In the genomic region with DNA sequence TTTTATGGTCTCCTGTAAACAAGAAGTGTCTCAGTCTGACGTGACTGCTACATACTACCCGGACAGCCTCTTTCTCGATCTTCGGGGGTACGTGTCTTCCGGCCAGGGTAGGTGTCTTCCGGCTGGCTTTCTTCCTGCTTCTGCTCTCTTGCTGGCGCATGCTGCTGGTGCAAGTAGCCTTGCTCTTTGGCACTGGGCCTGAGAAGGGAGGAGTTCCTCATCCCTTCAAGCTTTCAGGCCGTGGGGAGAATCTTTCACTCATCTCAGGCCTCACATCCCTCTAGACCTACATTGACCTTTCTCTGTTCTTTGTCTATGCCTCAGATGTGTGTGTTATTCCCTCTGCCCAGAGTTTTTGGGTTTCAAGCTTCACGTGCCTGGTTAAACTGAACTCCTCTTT, we compare ENCODE assay signal across 24 cellular contexts.
DNase-seq lines count a peak whose midpoint lies in the region; TF ChIP-seq lines count a peak whose summit lies in the region.
"Had no signal": no experiment of that assay in that cellular context is flagged by ENCODE, and none has a peak within 500 bp of the region (broad histone marks: within the 10 kb centered on the region; RNA-seq: fewer than 3 reads in every experiment).

No MANE protein-coding gene starts in this region.

- no peaks in the 10 kb centered on the region for H3K79me2 ChIP-seq in mammary epithelial cell (ENCODE audit: insufficient read depth, low read length)
- no peaks in the 10 kb centered on the region for H3K79me2 ChIP-seq in neural progenitor cell (ENCODE audit: low read depth)

- H3F3A ChIP-seq in neural progenitor cell (ENCODE audit: low read depth) = no peaks in the 10 kb centered on the region

- dilution Hi-C loops in mammary epithelial cell (cut with HindIII; ENCODE audit: low sequenced_read_pairs) = loop anchor here (5.0 kb wide), 1 partner anchor 83 kb away; no protein-coding TSS in a partner anchor

- H4K20me1 ChIP-seq in mammary epithelial cell (ENCODE audit: insufficient read depth, low read length) = no peaks in the 10 kb centered on the region
- no peaks in the 10 kb centered on the region for H4K20me1 ChIP-seq in neural progenitor cell (ENCODE audit: low read depth)
- H4K20me1 ChIP-seq: BLaER1 had no signal

- H3K9me3 ChIP-seq in mammary epithelial cell (replicated peaks; ENCODE audit: insufficient read depth, low read length) (no peaks in the 10 kb centered on the region), neural progenitor cell (ENCODE audit: low read depth) (no peaks in the 10 kb centered on the region), testis (no peaks in the 10 kb centered on the region), uterus (no peaks in the 10 kb centered on the region)
- H3K9me3 ChIP-seq: BE2C had no signal

- H3K4me2 ChIP-seq in mammary epithelial cell (ENCODE audit: insufficient read depth, low read depth, low read length) (no peak overlapping the region), neural progenitor cell (no peak overlapping the region)
- H3K4me2 ChIP-seq: A549, BLaER1 had no signal

- no peaks in the 10 kb centered on the region for H3K36me3 ChIP-seq in mammary epithelial cell (ENCODE audit: insufficient read depth, low read length)
- H3K36me3 ChIP-seq in neural progenitor cell = no peaks in the 10 kb centered on the region
- no peaks in the 10 kb centered on the region for H3K36me3 ChIP-seq in testis (ENCODE audit: low read depth, missing control alignments)
- no peaks in the 10 kb centered on the region for H3K36me3 ChIP-seq in uterus
- H3K36me3 ChIP-seq: BE2C, BLaER1 had no signal

- H3K4me1 ChIP-seq in mammary epithelial cell (ENCODE audit: insufficient read depth, low read length) (peaks cover 13% of the 10 kb centered on the region), neural progenitor cell (peaks cover 8% of the 10 kb centered on the region), testis (no peaks in the 10 kb centered on the region), uterus (no peaks in the 10 kb centered on the region)
- H3K4me1 ChIP-seq: A549, BE2C had no signal

- H3K9me3 Mint-ChIP-seq in MCF 10A (ENCODE audit: unreplicated experiment) (peaks cover 16% of the 10 kb centered on the region), neural progenitor cell (peaks cover 58% of the 10 kb centered on the region)

- H3K4me1 Mint-ChIP-seq in MCF 10A (ENCODE audit: insufficient read depth, unreplicated experiment) (peaks cover 45% of the 10 kb centered on the region), neural progenitor cell (peaks cover 40% of the 10 kb centered on the region)
- H3K4me1 Mint-ChIP-seq: CD4-positive, alpha-beta memory T cell; CD8-positive, alpha-beta memory T cell had no signal

- H3K27ac ChIP-seq in mammary epithelial cell (ENCODE audit: insufficient read depth, low read depth, low read length) (no peak overlapping the region), neural progenitor cell (no peak overlapping the region), testis (no peak overlapping the region), uterus (no peak overlapping the region)
- H3K27ac ChIP-seq: 22Rv1, A549, BLaER1 had no signal

- peak overlapping the region; percentile 80 for H3K27ac Mint-ChIP-seq in MCF 10A (ENCODE audit: low read depth, unreplicated experiment)
- peak overlapping the region; percentile 55 for H3K27ac Mint-ChIP-seq in neural progenitor cell
- H3K27ac Mint-ChIP-seq: CD4-positive, CD25-positive, alpha-beta regulatory T cell had no signal

- TF ChIP-seq CTCF in MCF 10A (IDR thresholded peaks at IDR 0.05; ENCODE audit: unreplicated experiment) (no peak), mammary epithelial cell (conservative IDR thresholded peaks at IDR 0.05 in 1 of 2, IDR thresholded peaks at IDR 0.05 in 1 of 2; ENCODE audit: extremely low read depth in 1 of 2, insufficient read depth in 1 of 2, low read depth in 1 of 2, low read length in 2 of 2) (no peak), neural progenitor cell (IDR thresholded peaks at IDR 0.05) (no peak), testis (IDR thresholded peaks at IDR 0.05) (no peak), uterus (IDR thresholded peaks at IDR 0.05) (no peak)

- intact Hi-C loops in MCF 10A (cut with micrococcal nuclease) (no loop called here), mammary epithelial cell (cut with micrococcal nuclease) (loop anchor here (5.0 kb wide), 1 partner anchor 192 kb away; no protein-coding TSS in a partner anchor), testis (cut with DNase I; ENCODE audit: low total_unique reads) (no loop called here), uterus (cut with DNase I; ENCODE audit: low total_unique reads) (no loop called here)

- no peak overlapping the region for H3K4me3 ChIP-seq in mammary epithelial cell (replicated peaks in 1 of 3; ENCODE audit: insufficient read depth in 1 of 3, low read depth in 2 of 3, low read length in 3 of 3)
- no peak overlapping the region for H3K4me3 ChIP-seq in neural progenitor cell
- no peak overlapping the region for H3K4me3 ChIP-seq in testis
- no peak overlapping the region for H3K4me3 ChIP-seq in uterus
- H3K4me3 ChIP-seq: A549, BLaER1, GM12878 had no signal

- CTCF ChIA-PET in MCF 10A (lab: Yijun Ruan, JAX) = no interaction called here
- CTCF ChIA-PET in mammary epithelial cell (lab: Charles Lee; ENCODE audit: low non-redundant PET) = no interaction called here

- H3K36me3 Mint-ChIP-seq in MCF 10A (ENCODE audit: insufficient read depth, unreplicated experiment) (no peaks in the 10 kb centered on the region), neural progenitor cell (peaks cover 9% of the 10 kb centered on the region)
- H3K36me3 Mint-ChIP-seq: CD14-positive monocyte; CD4-positive, alpha-beta memory T cell; CD4-positive, CD25-positive, alpha-beta regulatory T cell; CD8-positive, alpha-beta memory T cell had no signal

- no peaks in the 10 kb centered on the region for H3K27me3 Mint-ChIP-seq in MCF 10A (ENCODE audit: insufficient read depth, unreplicated experiment)
- peaks cover 9% of the 10 kb centered on the region for H3K27me3 Mint-ChIP-seq in neural progenitor cell (ENCODE audit: insufficient read depth, low read depth)

- no peak for TF ChIP-seq POLR2A in testis (IDR thresholded peaks at IDR 0.05)
- no peak for TF ChIP-seq POLR2A in uterus (IDR thresholded peaks at IDR 0.05)

- in situ Hi-C loops in mammary epithelial cell (cut with MboI; ENCODE audit: low sequenced_read_pairs in 2 of 2) = loop anchor here (5.0 to 10.0 kb wide), 2 partner anchors 66 to 73 kb away; no protein-coding TSS in a partner anchor

- POLR2A ChIA-PET in MCF 10A (lab: Yijun Ruan, JAX) = interaction anchor here (0.6 kb wide), 1 partner anchor 19 kb away, joined by 4 read pairs; no protein-coding TSS in a partner anchor

- H3K9ac ChIP-seq in mammary epithelial cell (ENCODE audit: insufficient read depth, low read length) (no peak overlapping the region), neural progenitor cell (no peak overlapping the region)
- H3K9ac ChIP-seq: BLaER1 had no signal

- BruUV-seq in MCF 10A (replicated peaks; lab: Mats Ljungman, UMichigan) = no TSS peak
- no TSS peak for BruUV-seq in mammary epithelial cell (replicated peaks; lab: Mats Ljungman, UMichigan)

- no peak overlapping the region for H3K4me3 Mint-ChIP-seq in MCF 10A (ENCODE audit: unreplicated experiment)
- H3K4me3 Mint-ChIP-seq in neural progenitor cell = no peak overlapping the region
- H3K4me3 Mint-ChIP-seq: CD14-positive monocyte; CD4-positive, alpha-beta memory T cell; CD4-positive, CD25-positive, alpha-beta regulatory T cell; CD8-positive, alpha-beta memory T cell had no signal

- WGBS in mammary epithelial cell (ENCODE audit: low coverage, missing lambda C conversion rate) = 92% methylated on average over 9 of the region's 10 CpGs
- 80 to 91% methylated on average over 10 of the region's 10 CpGs for WGBS in testis, 2 donors

- H2AFZ ChIP-seq in mammary epithelial cell (ENCODE audit: low read depth, low read length) (no peak overlapping the region), neural progenitor cell (replicated peaks) (no peak overlapping the region)

- H3K27me3 ChIP-seq in mammary epithelial cell (ENCODE audit: insufficient read depth, low read length) (no peaks in the 10 kb centered on the region), neural progenitor cell (no peaks in the 10 kb centered on the region), testis (no peaks in the 10 kb centered on the region), uterus (no peaks in the 10 kb centered on the region)
- H3K27me3 ChIP-seq: BE2C, BLaER1 had no signal

- DNase-seq in MCF 10A (ENCODE audit: unreplicated experiment) = no peak
- no peak for DNase-seq in mammary epithelial cell
- DNase-seq in neural progenitor cell (ENCODE audit: low spot score) = no peak
- DNase-seq in testis = peak; percentile 40
- DNase-seq in AG08395 (ENCODE audit: low spot score) = no peak
- DNase-seq in uterus = no peak
- DNase-seq: BE2C; C1 segment of cervical spinal cord; CD4-positive, alpha-beta memory T cell; CD4-positive, CD25-positive, alpha-beta regulatory T cell; CD8-positive, alpha-beta memory T cell; COR-L47; DMS 273 treated with DMSO at 0.1 percent for 48 hours; DMS153; DMS53; DMS79; DND-41; EL; GDM1 had no signal
